23 cellular contexts compared by ENCODE assay signal in genomic region chr2:134190807-134191203, GRCh38.
"Had no signal": no experiment of that assay in that cellular context is flagged by ENCODE, and none has a peak within 500 bp of the region (broad histone marks: within the 10 kb centered on the region; RNA-seq: fewer than 3 reads in every experiment).

No MANE protein-coding gene starts in this region.

- H3K4me3 ChIP-seq: adrenal gland, gastroesophageal sphincter, pancreas, psoas muscle, right lobe of liver, skin epidermis, thoracic aorta, upper lobe of left lung had no signal

- H3K27me3 ChIP-seq: adrenal gland, gastroesophageal sphincter, pancreas, right lobe of liver, upper lobe of left lung had no signal

- H3K27ac ChIP-seq: adrenal gland, gastroesophageal sphincter, psoas muscle, right lobe of liver, skin epidermis, upper lobe of left lung had no signal

- H3K36me3 ChIP-seq: adrenal gland, gastroesophageal sphincter, pancreas, right lobe of liver, thoracic aorta, upper lobe of left lung had no signal

- H3K9me3 ChIP-seq: adrenal gland, gastroesophageal sphincter, pancreas, psoas muscle, right lobe of liver, thoracic aorta, upper lobe of left lung had no signal

- DNase-seq: activated B cell treated with CpG ODN at 0.5 μM for 24 hours; activated CD4-positive, alpha-beta T cell treated with anti-CD3 and anti-CD28 coated beads for 36 hours; activated CD4-positive, alpha-beta T cell treated with anti-CD3 and anti-CD28 coated beads, Interleukin-2, amount 50 U/mL, for 4 hours; activated CD8-positive, alpha-beta memory T cell treated with anti-CD3 and anti-CD28 coated beads for 24 hours; activated CD8-positive, alpha-beta memory T cell treated with anti-CD3 and anti-CD28 coated beads, Interleukin-2, amount 50 U/mL, for 4 hours; activated naive CD4-positive, alpha-beta T cell; activated T-cell treated with anti-CD3 and anti-CD28 coated beads, Interleukin-2, amount 50 U/mL, for 24 hours; adrenal gland; cortex of kidney; endodermal cell; islet precursor cell; nephron progenitor cell; pancreas; psoas muscle; right lobe of liver; stimulated activated CD8-positive, alpha-beta memory T cell treated with anti-CD3 and anti-CD28 coated beads, Interleukin-4, amount 100 ng/mL, for 48 hours; stimulated activated naive CD4-positive, alpha-beta T cell; T1000 had no signal

- ATAC-seq: activated CD4-positive, alpha-beta T cell treated with anti-CD3 and anti-CD28 coated beads for 36 hours; gastroesophageal sphincter; left lobe of liver; pancreas; psoas muscle; right lobe of liver had no signal
